ENCODE assay signal across 8 cellular contexts in genomic region chr19:4352701-4353121, GRCh38. TPM values are rescaled to one million over a fixed set of nuclear protein-coding genes. Genes with fewer than 3 reads are reported as not detected.
DNase-seq lines count a peak whose midpoint lies in the region; ATAC-seq, FAIRE-seq and TF ChIP-seq lines count a peak whose summit lies in the region.

No MANE protein-coding gene starts in this region.

- no peak overlapping the region for H3K4me3 ChIP-seq in pancreas

- peak; percentile 69 to 90 (median 86) for TF ChIP-seq CTCF in pancreas (IDR thresholded peaks at IDR 0.05)

- peak; percentile 79 for DNase-seq in activated CD8-positive, alpha-beta memory T cell treated with anti-CD3 and anti-CD28 coated beads for 24 hours
- DNase-seq in activated CD8-positive, alpha-beta memory T cell treated with anti-CD3 and anti-CD28 coated beads, Interleukin-2, amount 50 U/mL, for 48 hours, result no peak
- DNase-seq in NCI-H748 treated with DMSO at 0.1 percent for 48 hours (lab: John Stamatoyannopoulos, UW) (peak; percentile 7), activated T-cell treated with anti-CD3 and anti-CD28 coated beads for 1 hour (ENCODE audit: low read depth) (peak; percentile 37), fibroblast of peridontal ligament (ENCODE audit: extremely low read depth) (peak; percentile 71), pancreas (peak in 4 of 6 donors; percentile 52 to 68 (median 64)), cerebellar nuclear complex (lab: John Stamatoyannopoulos, UW) (no peak)

- no peaks in the 10 kb centered on the region for H3K9me3 ChIP-seq in pancreas

- H3K27ac ChIP-seq in pancreas, result no peak overlapping the region

- WGBS in pancreas, 2 donors, result 25 to 31% methylated on average over 9 of the region's 9 CpGs

- FAIRE-seq in pancreas (lab: Jason Lieb, UNC), result no peak

- H3K36me3 ChIP-seq in pancreas, result no peaks in the 10 kb centered on the region

- intact Hi-C loops in pancreas (cut with DNase I), result loop anchor here in 2 of 3 donors (5.0 to 10.0 kb wide), 2 partner anchors 85 to 88 kb away; no protein-coding TSS in a partner anchor

- no peaks in the 10 kb centered on the region for H3K27me3 ChIP-seq in pancreas

- ATAC-seq in pancreas (peak; percentile 52 to 82 (median 77)), GM18870 (IDR thresholded peaks at IDR 0.05; ENCODE audit: unreplicated experiment) (no peak)

- H3K4me1 ChIP-seq in pancreas, result no peaks in the 10 kb centered on the region

RNA-seq across cellular contexts. Expression of gene MPND, which starts 9.3 kb away (rescaled TPM):
- 10 to 100 TPM; 11.8 to 20.0 (median 14.9) TPM for total RNA-seq in pancreas
- 10 to 100 TPM; 16.7 to 18.9 TPM for polyA plus RNA-seq in pancreas

RNA-seq across cellular contexts. Expression of gene STAP2, which starts 14.1 kb away (rescaled TPM):
- 10 to 100 TPM; 17.4 to 45.4 (median 23.3) TPM for total RNA-seq in pancreas
- polyA plus RNA-seq in pancreas, result 10 to 100 TPM; 46.6 to 65.5 TPM

RNA-seq across cellular contexts. Expression of gene SH3GL1, which starts 47.6 kb away (rescaled TPM):
- 10 to 100 TPM; 25.9 to 31.1 (median 27.5) TPM for total RNA-seq in pancreas
- 10 to 100 TPM; 27.1 to 34.2 TPM for polyA plus RNA-seq in pancreas

RNA-seq across cellular contexts. Expression of gene FSD1, which starts 48.3 kb away (rescaled TPM):
- total RNA-seq in pancreas, result under 1 TPM in 1 of 6 donors, not detected in 5; 0.50 TPM
- under 1 TPM in 1 of 2 donors, not detected in 1; 0.21 TPM for polyA plus RNA-seq in pancreas

RNA-seq across cellular contexts. Expression of gene CHAF1A, which starts 49.7 kb away (rescaled TPM):
- 1 to 10 TPM; 2.8 to 5.0 (median 3.9) TPM for total RNA-seq in pancreas
- 1 to 10 TPM; 3.8 to 4.3 TPM for polyA plus RNA-seq in pancreas

Comparison
In these comparisons a context has a peak if more than half of its experiments do, and no peak if none do; other contexts are left out.
1. DNase-seq: peak in activated CD8-positive, alpha-beta memory T cell treated with anti-CD3 and anti-CD28 coated beads for 24 hours (single experiment), NCI-H748 treated with DMSO at 0.1 percent for 48 hours (single experiment), activated T-cell treated with anti-CD3 and anti-CD28 coated beads for 1 hour (single experiment), fibroblast of peridontal ligament (single experiment) and pancreas (4 of 6); none in activated CD8-positive, alpha-beta memory T cell treated with anti-CD3 and anti-CD28 coated beads, Interleukin-2, amount 50 U/mL, for 48 hours (single experiment) and cerebellar nuclear complex (0 of 2).